ENCODE assay signal across 15 cellular contexts in the genomic region with DNA sequence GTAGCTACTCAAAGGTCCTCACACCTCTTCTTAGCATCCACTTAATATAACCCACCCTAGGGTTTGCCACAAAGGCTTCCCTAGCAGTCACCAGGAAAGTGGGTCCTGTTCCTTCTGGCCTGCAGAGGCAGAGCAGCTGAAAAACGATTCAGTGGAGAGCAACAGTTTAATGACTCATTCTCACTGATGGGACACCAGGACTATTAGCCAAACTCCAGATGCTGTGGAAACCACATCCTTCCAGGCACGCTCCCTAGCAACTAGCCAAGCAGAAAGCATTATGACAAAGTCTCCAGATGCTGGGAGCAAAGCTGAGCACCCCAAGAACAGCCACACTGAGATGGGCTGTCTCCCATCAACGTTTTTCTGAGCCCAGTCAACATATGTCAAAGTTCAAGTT. TPM values are rescaled to one million over a fixed set of nuclear protein-coding genes. Genes with fewer than 3 reads are reported as not detected.
DNase-seq lines count a peak whose midpoint lies in the region; ATAC-seq, FAIRE-seq and TF ChIP-seq lines count a peak whose summit lies in the region.
"Had no signal": no experiment of that assay in that cellular context is flagged by ENCODE, and none has a peak within 500 bp of the region (broad histone marks: within the 10 kb centered on the region; RNA-seq: fewer than 3 reads in every experiment).

No MANE protein-coding gene starts in this region.

- intact Hi-C loops in Calu3 (cut with micrococcal nuclease; ENCODE audit: unreplicated experiment): loop anchor here (2.0 kb wide), 1 partner anchor 33 kb away; a partner anchor contains a TSS

- H3K36me3 Mint-ChIP-seq in Calu3 (ENCODE audit: insufficient read depth, unreplicated experiment): peaks cover 9% of the 10 kb centered on the region

- no peaks in the 10 kb centered on the region for H3K36me3 ChIP-seq in kidney epithelial cell (ENCODE audit: control insufficient read depth, insufficient read depth, low read length)
- H3K36me3 ChIP-seq: thoracic aorta had no signal

- FAIRE-seq in HTR-8/SVneo (lab: Jason Lieb, UNC): no peak

- peaks cover 17% of the 10 kb centered on the region for H3K4me1 Mint-ChIP-seq in Calu3 (ENCODE audit: low read depth, unreplicated experiment)

- no peaks in the 10 kb centered on the region for H3K27me3 Mint-ChIP-seq in Calu3 (ENCODE audit: unreplicated experiment)

- TF ChIP-seq CTCF in Calu3 (IDR thresholded peaks at IDR 0.05; ENCODE audit: unreplicated experiment) (no peak), kidney epithelial cell (IDR thresholded peaks at IDR 0.05; ENCODE audit: insufficient read depth, low read length, poor library complexity, severe bottlenecking) (peak; percentile 8)

- H3K4me3 ChIP-seq in kidney epithelial cell (ENCODE audit: low read depth, low read length): no peak overlapping the region
- H3K4me3 ChIP-seq: psoas muscle, thoracic aorta had no signal

- ATAC-seq in HG03175 (IDR thresholded peaks at IDR 0.05; ENCODE audit: unreplicated experiment) (no peak), GM19023 (IDR thresholded peaks at IDR 0.05; ENCODE audit: unreplicated experiment) (no peak), HG02884 (IDR thresholded peaks at IDR 0.05; ENCODE audit: unreplicated experiment) (no peak)
- ATAC-seq: psoas muscle had no signal

- DNase-seq in Calu3 (peak; percentile 8), HTR-8/SVneo (ENCODE audit: insufficient read length, low spot score) (peak; percentile 0), amniotic epithelial cell (ENCODE audit: low read depth) (peak; percentile 54), kidney epithelial cell (ENCODE audit: low read depth) (peak; percentile 43), activated gamma-delta T cell (lab: John Stamatoyannopoulos, UW) (no peak)
- DNase-seq: activated CD4-positive, CD25-positive, alpha-beta regulatory T cell; DMS153; mesendoderm; NCI-H2081 treated with DMSO at 0.1 percent for 48 hours; psoas muscle; RPMI8226 had no signal

- no peak overlapping the region for H3K4me3 Mint-ChIP-seq in Calu3 (ENCODE audit: low read depth, unreplicated experiment)

- no peaks in the 10 kb centered on the region for H3K9me3 Mint-ChIP-seq in Calu3 (ENCODE audit: low read depth, unreplicated experiment)

- H3K27me3 ChIP-seq in kidney epithelial cell (ENCODE audit: control insufficient read depth, insufficient read depth, low read length): no peaks in the 10 kb centered on the region

- BruUV-seq in Calu3 (replicated peaks; lab: Mats Ljungman, UMichigan): no TSS peak

- CTCF ChIA-PET in Calu3 (lab: Charles Lee): no interaction called here

- H3K27ac Mint-ChIP-seq in Calu3 (ENCODE audit: unreplicated experiment): no peak overlapping the region

RNA-seq across cellular contexts. Expression of a gene that starts 30.3 kb away (rescaled TPM):
- total RNA-seq in Calu3 (2022) (42.3 and 43.1 TPM in 2 replicates), kidney epithelial cell (17.6 and 21.6 TPM in 2 replicates)

RNA-seq across cellular contexts. Expression of a gene that starts 32.0 kb away (rescaled TPM):
- total RNA-seq in Calu3 (2022) (60.8 and 66.6 TPM in 2 replicates), kidney epithelial cell (31.6 and 31.7 TPM in 2 replicates)
